ENCODE assay signal across 8 cellular contexts in the genomic region with DNA sequence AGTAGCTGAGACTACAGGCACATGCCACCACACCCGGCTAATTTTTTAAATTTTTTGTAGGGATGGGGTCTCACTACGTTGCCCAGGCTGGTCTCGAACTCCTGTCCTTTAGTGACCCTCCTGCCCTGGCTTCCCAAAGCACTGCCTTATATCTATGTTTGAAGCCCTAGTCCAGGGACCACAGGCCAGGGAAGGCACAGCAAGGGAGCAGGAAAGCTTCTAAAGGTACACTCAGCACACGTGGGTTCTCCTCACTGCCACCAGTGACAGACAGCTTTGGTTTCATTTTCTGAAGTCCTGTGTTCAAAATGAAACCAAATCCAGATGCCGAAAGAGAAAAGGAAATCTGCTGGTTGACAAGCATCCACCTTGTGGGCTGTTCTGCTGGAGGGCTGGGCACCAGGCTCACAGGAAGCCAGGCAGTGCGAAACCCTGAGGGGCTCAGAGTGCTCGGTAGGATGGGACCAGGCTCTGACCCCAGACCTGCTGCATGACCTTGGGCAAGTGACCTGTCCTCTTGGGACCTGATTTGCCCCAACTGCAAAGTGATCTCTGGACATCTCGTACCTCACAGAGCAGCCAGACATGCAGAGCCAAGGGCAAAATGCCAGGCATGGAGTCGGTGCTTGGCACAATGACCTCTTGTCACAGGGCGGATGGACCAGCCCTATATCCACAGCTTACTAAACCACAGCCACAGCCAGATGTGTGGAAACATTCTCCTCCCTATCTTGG. TPM values are rescaled to one million over a fixed set of nuclear protein-coding genes. Genes with fewer than 3 reads are reported as not detected.
DNase-seq lines count a peak whose midpoint lies in the region; ATAC-seq and TF ChIP-seq lines count a peak whose summit lies in the region.

No MANE protein-coding gene starts in this region.

- H3K9me3 Mint-ChIP-seq in T-helper 1 cell treated with Interleukin-12 subunit alpha and Interleukin-12 subunit beta and Interleukin-4 antibody, amounts not matched to agents 30 μg/mL and 1 μg/mL, for 36 hours: no peaks in the 10 kb centered on the region

- peak; percentile 77 for DNase-seq in GM10266 (ENCODE audit: extremely low spot score)
- DNase-seq in fibroblast of the aortic adventitia (ENCODE audit: low read depth): peak; percentile 35
- DNase-seq in putamen (ENCODE audit: low spot score): peak; percentile 70
- no peak for DNase-seq in cortex of kidney (lab: John Stamatoyannopoulos, UW)

- TF ChIP-seq CTCF in GM10266 (IDR thresholded peaks at IDR 0.05; ENCODE audit: control insufficient read depth, insufficient read depth, low read depth, missing control alignments): no peak
- TF ChIP-seq CTCF in fibroblast of the aortic adventitia (IDR thresholded peaks at IDR 0.05; ENCODE audit: insufficient read depth, low read length): no peak

- ATAC-seq in HG03354 (IDR thresholded peaks at IDR 0.05; ENCODE audit: poor library complexity, severe bottlenecking, unreplicated experiment) (no peak), HG03108 (IDR thresholded peaks at IDR 0.05; ENCODE audit: unreplicated experiment) (no peak), HG02642 (IDR thresholded peaks at IDR 0.05; ENCODE audit: poor library complexity, unreplicated experiment) (no peak)

- no peak overlapping the region for H3K4me3 ChIP-seq in fibroblast of the aortic adventitia (ENCODE audit: low read depth, low read length)

- H3K27me3 Mint-ChIP-seq in T-helper 1 cell treated with Interleukin-12 subunit alpha and Interleukin-12 subunit beta and Interleukin-4 antibody, amounts not matched to agents 30 μg/mL and 1 μg/mL, for 36 hours (ENCODE audit: low read depth): peaks cover 4% of the 10 kb centered on the region

- H3K36me3 Mint-ChIP-seq in T-helper 1 cell treated with Interleukin-12 subunit alpha and Interleukin-12 subunit beta and Interleukin-4 antibody, amounts not matched to agents 30 μg/mL and 1 μg/mL, for 36 hours (ENCODE audit: low read depth): peaks cover 12% of the 10 kb centered on the region

- peaks cover 40% of the 10 kb centered on the region for H3K4me1 Mint-ChIP-seq in T-helper 1 cell treated with Interleukin-12 subunit alpha and Interleukin-12 subunit beta and Interleukin-4 antibody, amounts not matched to agents 30 μg/mL and 1 μg/mL, for 36 hours (ENCODE audit: low read depth)

- peak overlapping the region; percentile 59 for H3K4me3 Mint-ChIP-seq in T-helper 1 cell treated with Interleukin-12 subunit alpha and Interleukin-12 subunit beta and Interleukin-4 antibody, amounts not matched to agents 30 μg/mL and 1 μg/mL, for 36 hours

- H3K27ac Mint-ChIP-seq in T-helper 1 cell treated with Interleukin-12 subunit alpha and Interleukin-12 subunit beta and Interleukin-4 antibody, amounts not matched to agents 30 μg/mL and 1 μg/mL, for 36 hours: peak overlapping the region; percentile 78

RNA-seq across cellular contexts. Expression of gene SOCS1, which starts 2.7 kb away (rescaled TPM):
- total RNA-seq in fibroblast of the aortic adventitia (ENCODE audit: low replicate concordance): 3.3 and 5.6 TPM in 2 replicates

RNA-seq across cellular contexts. Expression of gene TNP2, which starts 10.4 kb away (rescaled TPM):
- total RNA-seq in fibroblast of the aortic adventitia (ENCODE audit: low replicate concordance): not detected in 2 replicates

RNA-seq across cellular contexts. Expression of gene PRM3, which starts 14.7 kb away (rescaled TPM):
- not detected in 2 replicates for total RNA-seq in fibroblast of the aortic adventitia (ENCODE audit: low replicate concordance)

RNA-seq across cellular contexts. Expression of gene PRM2, which starts 17.6 kb away (rescaled TPM):
- not detected in 2 replicates for total RNA-seq in fibroblast of the aortic adventitia (ENCODE audit: low replicate concordance)

RNA-seq across cellular contexts. Expression of gene PRM1, which starts 22.4 kb away (rescaled TPM):
- total RNA-seq in fibroblast of the aortic adventitia (ENCODE audit: low replicate concordance): not detected in 2 replicates
